33 cellular contexts compared by ENCODE assay signal in the genomic region with DNA sequence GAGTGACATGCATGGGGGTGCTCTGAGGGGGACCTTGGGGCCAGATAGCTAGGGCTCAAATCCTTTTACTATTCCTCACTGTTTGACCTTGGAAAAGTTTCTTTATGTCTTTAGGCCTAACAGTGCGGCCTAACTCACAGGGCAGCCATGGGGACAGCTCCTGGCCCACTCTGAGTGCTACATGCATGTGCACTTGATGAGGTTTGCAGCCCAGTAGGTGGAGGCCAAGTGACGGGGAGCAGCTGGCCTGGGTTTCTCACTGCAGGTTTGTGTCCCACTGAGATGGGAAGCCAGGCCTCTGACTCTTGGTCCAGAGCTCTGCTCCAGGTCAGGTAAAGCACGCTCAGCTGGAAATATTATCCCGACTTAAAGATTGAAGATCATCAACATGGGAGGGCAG.
"Had no signal": no experiment of that assay in that cellular context is flagged by ENCODE, and none has a peak within 500 bp of the region (broad histone marks: within the 10 kb centered on the region; RNA-seq: fewer than 3 reads in every experiment).

No MANE protein-coding gene starts in this region.

- H3K9me3 Mint-ChIP-seq: activated CD4-positive, alpha-beta memory T cell treated with anti-CD3 and anti-CD28 coated beads, Interleukin-2, amount 10 ng/mL, durations not matched to agents 7 days and 5 days; activated naive CD4-positive, alpha-beta T cell treated with anti-CD3 and anti-CD28 coated beads, Interleukin-2, amount 10 ng/mL, durations not matched to agents 7 days and 5 days; activated naive CD8-positive, alpha-beta T cell treated with anti-CD3 and anti-CD28 coated beads, Interleukin-2, amount 50 U/mL, for 24 hours had no signal

- H3K4me1 ChIP-seq: SJCRH30 had no signal

- H2AFZ ChIP-seq: PC-9 had no signal

- H3K4me3 ChIP-seq: PC-9, SJCRH30, SK-N-MC had no signal

- H3K4me2 ChIP-seq: PC-9 had no signal

- FAIRE-seq: RCC 7860 had no signal

- H3K27me3 Mint-ChIP-seq: activated naive CD8-positive, alpha-beta T cell; activated naive CD8-positive, alpha-beta T cell treated with anti-CD3 and anti-CD28 coated beads, Interleukin-2, amount 50 U/mL, for 24 hours had no signal

- H3K27me3 ChIP-seq: SJCRH30 had no signal

- H3K36me3 Mint-ChIP-seq: activated CD8-positive, alpha-beta memory T cell treated with anti-CD3 and anti-CD28 coated beads, Interleukin-2, amount 10 ng/mL, durations not matched to agents 7 days and 5 days; activated naive CD4-positive, alpha-beta T cell treated with anti-CD3 and anti-CD28 coated beads, Interleukin-2, amount 10 ng/mL, durations not matched to agents 7 days and 5 days; activated naive CD8-positive, alpha-beta T cell; brain had no signal

- DNase-seq: activated CD4-positive, alpha-beta memory T cell treated with anti-CD3 and anti-CD28 coated beads, Interleukin-2, amount 10 ng/mL, durations not matched to agents 7 days and 5 days; activated CD4-positive, alpha-beta T cell treated with anti-CD3 and anti-CD28 coated beads for 1 hour; activated CD4-positive, alpha-beta T cell treated with anti-CD3 and anti-CD28 coated beads for 48 hours; activated CD4-positive, CD25-positive, alpha-beta regulatory T cell; activated CD8-positive, alpha-beta memory T cell treated with anti-CD3 and anti-CD28 coated beads for 24 hours; activated CD8-positive, alpha-beta memory T cell treated with anti-CD3 and anti-CD28 coated beads, Interleukin-2, amount 10 ng/mL, durations not matched to agents 7 days and 5 days; activated CD8-positive, alpha-beta memory T cell treated with anti-CD3 and anti-CD28 coated beads, Interleukin-2, amount 50 U/mL, for 48 hours; activated effector memory CD4-positive, alpha-beta T cell treated with Interleukin-2 at 50 U/mL for 16 hours; activated naive CD4-positive, alpha-beta T cell treated with anti-CD3 and anti-CD28 coated beads, Interleukin-2, amount 10 ng/mL, durations not matched to agents 7 days and 5 days; activated naive CD8-positive, alpha-beta T cell treated with anti-CD3 and anti-CD28 coated beads, Interleukin-2, amount 50 U/mL, for 24 hours; activated T-cell treated with anti-CD3 and anti-CD28 coated beads, Interleukin-2, amount 50 U/mL, for 48 hours; anterior cingulate cortex; NCI-H1092 treated with DMSO at 0.1 percent for 48 hours; NCI-H1417; NCI-H146; NCI-H187; NCI-H2029 treated with DMSO at 0.1 percent for 48 hours; NCI-H2107; NCI-H2171; NCI-H510A; NCI-H526; NCI-H748 treated with DMSO at 0.1 percent for 48 hours; NK-92 treated with Interleukin-12 subunit alpha and Interleukin-12 subunit beta, amount 100 ng/mL, for 24 hours; PC-9; SHP77; SJCRH30; T1000; WERI-Rb-1 had no signal

- H3K36me3 ChIP-seq: SJCRH30, WERI-Rb-1 had no signal

- ATAC-seq: activated CD8-positive, alpha-beta memory T cell treated with anti-CD3 and anti-CD28 coated beads, Interleukin-2, amount 10 ng/mL, durations not matched to agents 7 days and 5 days; activated naive CD8-positive, alpha-beta T cell treated with anti-CD3 and anti-CD28 coated beads, Interleukin-2, amount 50 U/mL, for 24 hours had no signal

- H3K4me1 Mint-ChIP-seq: activated CD4-positive, alpha-beta memory T cell treated with anti-CD3 and anti-CD28 coated beads, Interleukin-2, amount 10 ng/mL, durations not matched to agents 7 days and 5 days; activated CD8-positive, alpha-beta memory T cell treated with anti-CD3 and anti-CD28 coated beads, Interleukin-2, amount 10 ng/mL, durations not matched to agents 7 days and 5 days; activated naive CD4-positive, alpha-beta T cell treated with anti-CD3 and anti-CD28 coated beads, Interleukin-2, amount 10 ng/mL, durations not matched to agents 7 days and 5 days; activated naive CD8-positive, alpha-beta T cell treated with anti-CD3 and anti-CD28 coated beads, Interleukin-2, amount 50 U/mL, for 24 hours; brain had no signal

- H3K9me3 ChIP-seq: SJCRH30 had no signal

- H3K27ac ChIP-seq: PC-9, RWPE1, SJCRH30, SK-N-MC, WERI-Rb-1 had no signal

- H3K27ac Mint-ChIP-seq: activated CD4-positive, alpha-beta memory T cell treated with anti-CD3 and anti-CD28 coated beads, Interleukin-2, amount 10 ng/mL, durations not matched to agents 7 days and 5 days; activated CD8-positive, alpha-beta memory T cell treated with anti-CD3 and anti-CD28 coated beads, Interleukin-2, amount 10 ng/mL, durations not matched to agents 7 days and 5 days; activated naive CD4-positive, alpha-beta T cell treated with anti-CD3 and anti-CD28 coated beads, Interleukin-2, amount 10 ng/mL, durations not matched to agents 7 days and 5 days; activated naive CD8-positive, alpha-beta T cell; activated naive CD8-positive, alpha-beta T cell treated with anti-CD3 and anti-CD28 coated beads, Interleukin-2, amount 50 U/mL, for 24 hours; brain had no signal

- H3K4me3 Mint-ChIP-seq: activated CD4-positive, alpha-beta memory T cell treated with anti-CD3 and anti-CD28 coated beads, Interleukin-2, amount 10 ng/mL, durations not matched to agents 7 days and 5 days; activated CD8-positive, alpha-beta memory T cell treated with anti-CD3 and anti-CD28 coated beads, Interleukin-2, amount 10 ng/mL, durations not matched to agents 7 days and 5 days; activated naive CD4-positive, alpha-beta T cell treated with anti-CD3 and anti-CD28 coated beads, Interleukin-2, amount 10 ng/mL, durations not matched to agents 7 days and 5 days; activated naive CD8-positive, alpha-beta T cell; activated naive CD8-positive, alpha-beta T cell treated with anti-CD3 and anti-CD28 coated beads, Interleukin-2, amount 50 U/mL, for 24 hours; brain had no signal
